Comparison of ENCODE assay signal across 1 cellular context in genomic region chr1:113931456-113931855, GRCh38.
A peak's percentile ranks its signal among the peaks of the same experiment; 100 is the strongest.
TF ChIP-seq lines count a peak whose summit lies in the region.

No MANE protein-coding gene starts in this region.

TF ChIP-seq in HepG2, 621 proteins besides CTCF, POLR2A, EP300 and RAD21:
- TF ChIP-seq POGK (CRISPR knock-in tag; conservative IDR thresholded peaks at IDR 0.05) (no peak), ZBTB21 (CRISPR knock-in tag; IDR thresholded peaks at IDR 0.05) (no peak), GATAD2A (CRISPR knock-in tag; IDR thresholded peaks at IDR 0.05) (0 out of 2 replicates have a peak, but pooled peaks have one; percentile 12), SIX1 (CRISPR knock-in tag; IDR thresholded peaks at IDR 0.05; ENCODE audit: borderline replicate concordance) (peak; percentile 42; the same call in 1 of the 2 replicates), ZNF839 (CRISPR knock-in tag; IDR thresholded peaks at IDR 0.05; ENCODE audit: borderline replicate concordance) (no peak), SNAPC4 (CRISPR knock-in tag; IDR thresholded peaks at IDR 0.05) (no peak), ZNF232 (CRISPR knock-in tag; IDR thresholded peaks at IDR 0.05; ENCODE audit: borderline replicate concordance) (no peak), E2F2 (CRISPR knock-in tag; IDR thresholded peaks at IDR 0.05; ENCODE audit: borderline replicate concordance) (no peak), GMEB2 (CRISPR knock-in tag; IDR thresholded peaks at IDR 0.05; ENCODE audit: low read depth) (no peak), ZNF501 (CRISPR knock-in tag; IDR thresholded peaks at IDR 0.05) (no peak)
